8 cellular contexts compared by ENCODE assay signal in the genomic region with DNA sequence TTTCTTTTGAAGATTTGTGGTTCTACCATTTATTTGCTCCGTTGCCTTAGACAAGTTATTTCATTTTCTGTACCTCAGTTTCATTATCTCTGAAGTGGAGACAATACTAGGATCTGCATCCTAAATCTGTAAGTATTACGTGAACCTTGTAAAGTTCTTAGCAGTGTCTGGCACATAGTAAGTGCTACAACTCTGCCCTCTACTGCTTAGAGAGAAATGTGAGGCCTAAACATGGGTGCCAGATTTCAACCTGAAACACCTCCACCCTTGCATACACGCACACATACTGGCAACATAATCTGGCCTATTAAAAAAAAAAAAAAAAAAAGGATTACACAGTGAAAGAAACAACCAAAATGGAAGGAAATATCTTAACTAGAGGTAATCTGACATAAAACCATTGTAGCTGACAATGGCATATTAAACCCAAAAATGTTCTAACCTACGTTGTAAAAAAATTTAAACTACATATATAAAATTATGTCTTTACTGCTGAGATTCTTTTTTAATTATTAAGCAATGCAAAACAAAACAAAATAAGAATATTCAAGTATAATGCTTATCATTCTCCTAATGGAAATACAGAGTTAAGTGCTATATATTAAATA.
DNase-seq lines count a peak whose midpoint lies in the region; ATAC-seq and TF ChIP-seq lines count a peak whose summit lies in the region.

No MANE protein-coding gene starts in this region.

- H3K9me3 ChIP-seq in HAP-1 (no peaks in the 10 kb centered on the region), thyroid gland (no peaks in the 10 kb centered on the region), MG63 (no peaks in the 10 kb centered on the region)

- no peaks in the 10 kb centered on the region for H3K4me1 Mint-ChIP-seq in activated T-helper 1 cell treated with anti-CD3 and anti-CD28 coated beads, Interleukin-12 subunit alpha, Interleukin-12 subunit beta, Interleukin-2, Interleukin-4 antibody, amounts not matched to agents 30 ng/mL and 10 ng/mL and 1 ng/mL, durations not matched to agents 14 hours and 24 hours and 36 hours (ENCODE audit: low read depth)

- in situ Hi-C loops in HAP-1 (cut with MboI; ENCODE audit: low sequenced_read_pairs): loop anchor here (10.0 to 25.0 kb wide), 3 partner anchors 132 to 1169 kb away; partner anchors contain the start of gene MAP2

- no peak overlapping the region for H3K27ac ChIP-seq in coronary artery
- H3K27ac ChIP-seq in thyroid gland: no peak overlapping the region

- TF ChIP-seq CTCF in GM12865 (IDR thresholded peaks at IDR 0.05; ENCODE audit: insufficient read depth, low read depth, low read length, missing control alignments) (peak; percentile 40), coronary artery (IDR thresholded peaks at IDR 0.05) (peak; percentile 28), omental fat pad (IDR thresholded peaks at IDR 0.05) (no peak), thyroid gland (IDR thresholded peaks at IDR 0.05) (peak in 3 of 6 experiments; percentile 48 to 60 (median 51))

- no peaks in the 10 kb centered on the region for H3K36me3 Mint-ChIP-seq in activated T-helper 1 cell treated with anti-CD3 and anti-CD28 coated beads, Interleukin-12 subunit alpha, Interleukin-12 subunit beta, Interleukin-2, Interleukin-4 antibody, amounts not matched to agents 30 ng/mL and 10 ng/mL and 1 ng/mL, durations not matched to agents 14 hours and 24 hours and 36 hours (ENCODE audit: low read depth)

- no peaks in the 10 kb centered on the region for H3K4me1 ChIP-seq in HAP-1
- H3K4me1 ChIP-seq in thyroid gland: no peaks in the 10 kb centered on the region

- WGBS in thyroid gland, 2 donors: 66 to 70% methylated on average over 4 of the region's 4 CpGs

- DNase-seq in GM12865 (ENCODE audit: low read depth): peak; percentile 39
- DNase-seq in HAP-1 (ENCODE audit: low spot score in 2 of 2): peak; percentile 22 to 66
- peak; percentile 32 for DNase-seq in NCI-H1436 (lab: John Stamatoyannopoulos, UW)
- no peak for DNase-seq in coronary artery (ENCODE audit: low spot score)
- DNase-seq in omental fat pad (ENCODE audit: low spot score): no peak
- no peak for DNase-seq in thyroid gland
- DNase-seq in activated T-helper 1 cell treated with anti-CD3 and anti-CD28 coated beads, Interleukin-12 subunit alpha, Interleukin-12 subunit beta, Interleukin-2, Interleukin-4 antibody, amounts not matched to agents 30 ng/mL and 10 ng/mL and 1 ng/mL, durations not matched to agents 14 hours and 24 hours and 36 hours (ENCODE audit: low spot score): no peak
- DNase-seq in MG63: no peak

- intact Hi-C loops in thyroid gland (cut with DNase I): loop anchor here (10.0 kb wide), 1 partner anchor 132 kb away; the partner anchor contains the start of gene MAP2
- intact Hi-C loops in activated T-helper 1 cell treated with anti-CD3 and anti-CD28 coated beads, Interleukin-12 subunit alpha, Interleukin-12 subunit beta, Interleukin-2, Interleukin-4 antibody, amounts not matched to agents 30 ng/mL and 10 ng/mL and 1 ng/mL, durations not matched to agents 14 hours and 24 hours and 36 hours (cut with micrococcal nuclease): no loop called here

- no peak overlapping the region for H3K4me3 ChIP-seq in GM12865 (ENCODE audit: low read depth, low read length)
- H3K4me3 ChIP-seq in HAP-1: no peak overlapping the region
- H3K4me3 ChIP-seq in coronary artery: no peak overlapping the region
- H3K4me3 ChIP-seq in thyroid gland (replicated peaks in 1 of 3): no peak overlapping the region
- H3K4me3 ChIP-seq in MG63: no peak overlapping the region

- peak; percentile 76 for ATAC-seq in omental fat pad (ENCODE audit: low FRiP score)

- no peak overlapping the region for H3K4me3 Mint-ChIP-seq in activated T-helper 1 cell treated with anti-CD3 and anti-CD28 coated beads, Interleukin-12 subunit alpha, Interleukin-12 subunit beta, Interleukin-2, Interleukin-4 antibody, amounts not matched to agents 30 ng/mL and 10 ng/mL and 1 ng/mL, durations not matched to agents 14 hours and 24 hours and 36 hours

- H3K27me3 ChIP-seq in HAP-1 (ENCODE audit: low read depth): no peaks in the 10 kb centered on the region
- no peaks in the 10 kb centered on the region for H3K27me3 ChIP-seq in thyroid gland
- no peaks in the 10 kb centered on the region for H3K27me3 ChIP-seq in MG63

- H3K36me3 ChIP-seq in HAP-1 (replicated peaks): no peaks in the 10 kb centered on the region
- no peaks in the 10 kb centered on the region for H3K36me3 ChIP-seq in thyroid gland
- H3K36me3 ChIP-seq in MG63: no peaks in the 10 kb centered on the region

- no peaks in the 10 kb centered on the region for H3K9me3 Mint-ChIP-seq in activated T-helper 1 cell treated with anti-CD3 and anti-CD28 coated beads, Interleukin-12 subunit alpha, Interleukin-12 subunit beta, Interleukin-2, Interleukin-4 antibody, amounts not matched to agents 30 ng/mL and 10 ng/mL and 1 ng/mL, durations not matched to agents 14 hours and 24 hours and 36 hours

- no peak overlapping the region for H3K27ac Mint-ChIP-seq in activated T-helper 1 cell treated with anti-CD3 and anti-CD28 coated beads, Interleukin-12 subunit alpha, Interleukin-12 subunit beta, Interleukin-2, Interleukin-4 antibody, amounts not matched to agents 30 ng/mL and 10 ng/mL and 1 ng/mL, durations not matched to agents 14 hours and 24 hours and 36 hours

- no peak for TF ChIP-seq POLR2A in thyroid gland (IDR thresholded peaks at IDR 0.05)

- H3K27me3 Mint-ChIP-seq in activated T-helper 1 cell treated with anti-CD3 and anti-CD28 coated beads, Interleukin-12 subunit alpha, Interleukin-12 subunit beta, Interleukin-2, Interleukin-4 antibody, amounts not matched to agents 30 ng/mL and 10 ng/mL and 1 ng/mL, durations not matched to agents 14 hours and 24 hours and 36 hours (ENCODE audit: insufficient read depth): no peaks in the 10 kb centered on the region

Comparison
In these comparisons a context has a peak if more than half of its experiments do, and no peak if none do; other contexts are left out.
1. DNase-seq: peak in GM12865 (single experiment), HAP-1 (2 of 2) and NCI-H1436 (single experiment); none in coronary artery (single experiment), omental fat pad (single experiment), thyroid gland (0 of 2), activated T-helper 1 cell treated with anti-CD3 and anti-CD28 coated beads, Interleukin-12 subunit alpha, Interleukin-12 subunit beta, Interleukin-2, Interleukin-4 antibody, amounts not matched to agents 30 ng/mL and 10 ng/mL and 1 ng/mL, durations not matched to agents 14 hours and 24 hours and 36 hours (single experiment) and MG63 (single experiment).
2. CTCF ChIP-seq: peak in GM12865 (single experiment) and coronary artery (single experiment); none in omental fat pad (0 of 3).